ENCODE assay signal across 18 cellular contexts in the genomic region with DNA sequence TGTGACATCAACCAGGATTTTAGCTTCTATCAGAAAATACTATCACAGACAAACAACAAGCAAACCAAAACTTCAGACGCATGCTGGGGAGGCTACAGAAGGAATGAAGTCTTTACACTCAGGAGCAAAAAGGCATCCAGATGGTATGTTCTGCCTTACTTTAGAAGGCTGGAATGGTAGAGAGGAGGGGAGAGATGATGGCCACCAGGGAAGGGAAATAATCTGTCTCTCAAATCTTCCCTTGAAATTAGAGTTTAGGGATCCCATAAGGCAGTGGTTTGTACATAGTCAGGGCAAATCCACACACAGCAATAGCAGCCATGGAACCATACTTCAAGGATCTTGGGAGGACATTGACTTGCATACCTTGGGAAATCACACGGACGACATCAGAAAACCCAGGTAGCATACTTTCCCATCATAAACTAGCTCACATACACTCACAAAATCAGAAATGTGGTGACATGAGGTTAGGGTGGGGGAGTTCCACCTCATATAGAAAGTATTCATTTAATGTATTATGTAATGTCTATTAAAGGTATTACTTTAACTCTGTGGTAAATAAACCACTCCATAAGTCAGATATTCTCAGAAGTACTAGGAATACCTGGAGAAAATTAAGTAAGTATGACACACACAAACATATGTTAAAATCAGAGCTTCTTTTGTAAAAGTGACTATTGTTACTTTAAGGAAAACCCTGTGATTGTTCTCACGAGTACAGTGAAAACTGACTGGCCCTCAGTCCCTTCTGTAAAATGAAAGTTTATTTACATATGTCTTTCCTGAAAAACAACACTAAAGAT. TPM values are rescaled to one million over a fixed set of nuclear protein-coding genes. Genes with fewer than 3 reads are reported as not detected.
DNase-seq lines count a peak whose midpoint lies in the region; ATAC-seq and TF ChIP-seq lines count a peak whose summit lies in the region.
"Had no signal": no experiment of that assay in that cellular context is flagged by ENCODE, and none has a peak within 500 bp of the region (broad histone marks: within the 10 kb centered on the region; RNA-seq: fewer than 3 reads in every experiment).

No MANE protein-coding gene starts in this region.

- intact Hi-C loops in naive thymus-derived CD4-positive, alpha-beta T cell (cut with micrococcal nuclease), result loop anchor here (1.0 to 10.0 kb wide), 6 partner anchors 8 to 945 kb away; partner anchors contain the start of genes CD96 (in 1 of the 2) and ZBED2 (in 1 of the 2)
- intact Hi-C loops in mucosa of descending colon (cut with DNase I, micrococcal nuclease), result no loop called here

- H3K9me3 Mint-ChIP-seq in activated CD4-positive, alpha-beta T cell treated with anti-CD3 and anti-CD28 coated beads, Interleukin-2, amount 10 ng/mL, durations not matched to agents 7 days and 5 days, result peaks cover 7% of the 10 kb centered on the region
- peaks cover 0 to 10% (median 1%) of the 10 kb centered on the region in 11 donors for H3K9me3 Mint-ChIP-seq in naive thymus-derived CD4-positive, alpha-beta T cell

- H3K27me3 Mint-ChIP-seq in activated CD4-positive, alpha-beta T cell treated with anti-CD3 and anti-CD28 coated beads, Interleukin-2, amount 10 ng/mL, durations not matched to agents 7 days and 5 days, result no peaks in the 10 kb centered on the region
- no peaks in the 10 kb centered on the region for H3K27me3 Mint-ChIP-seq in naive thymus-derived CD4-positive, alpha-beta T cell

- DNase-seq in activated CD4-positive, alpha-beta T cell treated with anti-CD3 and anti-CD28 coated beads, Interleukin-2, amount 10 ng/mL, durations not matched to agents 7 days and 5 days, result no peak
- DNase-seq in activated CD4-positive, alpha-beta T cell treated with anti-CD3 and anti-CD28 coated beads, Interleukin-2, amount 50 U/mL, for 4 hours, result no peak
- DNase-seq in naive thymus-derived CD4-positive, alpha-beta T cell, result peak in 1 of 9 donors; percentile 30
- DNase-seq in mucosa of descending colon (no peak), C1 segment of cervical spinal cord (lab: John Stamatoyannopoulos, UW) (no peak)
- DNase-seq: ACHN; activated CD4-positive, alpha-beta T cell treated with anti-CD3 and anti-CD28 coated beads, Interleukin-2, amount 50 U/mL, for 1 hour; brain microvascular endothelial cell; EL; IMR-90; stimulated activated CD4-positive, alpha-beta T cell treated with anti-CD3 and anti-CD28 coated beads, Interleukin-2, amount 100 ng/mL, for 48 hours; trophoblast cell had no signal

- ATAC-seq in GM21381 (IDR thresholded peaks at IDR 0.05; ENCODE audit: unreplicated experiment) (peak; percentile 55), HG03378 (IDR thresholded peaks at IDR 0.05; ENCODE audit: unreplicated experiment) (peak; percentile 67), mucosa of descending colon (no peak), HG03139 (IDR thresholded peaks at IDR 0.05; ENCODE audit: unreplicated experiment) (no peak)
- ATAC-seq in naive thymus-derived CD4-positive, alpha-beta T cell, result peak; percentile 59
- ATAC-seq: GM23338, Right ventricle myocardium inferior had no signal

- H3K4me3 ChIP-seq in naive thymus-derived CD4-positive, alpha-beta T cell (ENCODE audit: low read length), result no peak overlapping the region
- no peak overlapping the region for H3K4me3 ChIP-seq in mucosa of descending colon
- H3K4me3 ChIP-seq: GM23338 had no signal

- POLR2A ChIA-PET in activated CD4-positive, alpha-beta T cell treated with anti-CD3 and anti-CD28 coated beads, Interleukin-2, amount 10 ng/mL, durations not matched to agents 7 days and 5 days (lab: Charles Lee), result no interaction called here
- POLR2A ChIA-PET in naive thymus-derived CD4-positive, alpha-beta T cell (lab: Charles Lee), result interaction anchor here (1.3 to 4.1 kb wide), 4 partner anchors 10 to 357 kb away, joined by 5 to 30 read pairs (median 6); partner anchors contain the start of genes BTLA and GCSAM

- H3K4me1 ChIP-seq in naive thymus-derived CD4-positive, alpha-beta T cell (ENCODE audit: control insufficient read depth in 2 of 2, insufficient read depth in 2 of 2, low read length in 2 of 2), result peaks cover 8 to 32% of the 10 kb centered on the region in 2 donors
- no peaks in the 10 kb centered on the region for H3K4me1 ChIP-seq in mucosa of descending colon (ENCODE audit: low read depth)

- no peaks in the 10 kb centered on the region for H3K36me3 ChIP-seq in naive thymus-derived CD4-positive, alpha-beta T cell (ENCODE audit: control insufficient read depth in 2 of 3, insufficient read depth in 3 of 3, low read length in 3 of 3)
- H3K36me3 ChIP-seq in mucosa of descending colon (ENCODE audit: low read depth), result no peaks in the 10 kb centered on the region
- H3K36me3 ChIP-seq: brain microvascular endothelial cell, neutrophil had no signal

- H3K27ac Mint-ChIP-seq in activated CD4-positive, alpha-beta T cell treated with anti-CD3 and anti-CD28 coated beads, Interleukin-2, amount 10 ng/mL, durations not matched to agents 7 days and 5 days, result peak overlapping the region; percentile 74
- peak overlapping the region; percentile 65 to 99 (median 90) for H3K27ac Mint-ChIP-seq in naive thymus-derived CD4-positive, alpha-beta T cell
- H3K27ac Mint-ChIP-seq: GM23338 had no signal

- H3K9me3 ChIP-seq in naive thymus-derived CD4-positive, alpha-beta T cell (ENCODE audit: control insufficient read depth in 2 of 3, low read length in 3 of 3), result no peaks in the 10 kb centered on the region
- H3K9me3 ChIP-seq in mucosa of descending colon, result no peaks in the 10 kb centered on the region
- H3K9me3 ChIP-seq: neutrophil had no signal

- H3K27me3 ChIP-seq in naive thymus-derived CD4-positive, alpha-beta T cell (ENCODE audit: control insufficient read depth in 2 of 2, insufficient read depth in 2 of 2, low read length in 2 of 2), result no peaks in the 10 kb centered on the region
- H3K27me3 ChIP-seq: brain microvascular endothelial cell, neutrophil had no signal

- H3K4me1 Mint-ChIP-seq in activated CD4-positive, alpha-beta T cell treated with anti-CD3 and anti-CD28 coated beads, Interleukin-2, amount 10 ng/mL, durations not matched to agents 7 days and 5 days, result peaks cover 69% of the 10 kb centered on the region
- peaks cover 31 to 94% (median 70%) of the 10 kb centered on the region in 7 donors for H3K4me1 Mint-ChIP-seq in naive thymus-derived CD4-positive, alpha-beta T cell
- H3K4me1 Mint-ChIP-seq: GM23338 had no signal

- H3K36me3 Mint-ChIP-seq in activated CD4-positive, alpha-beta T cell treated with anti-CD3 and anti-CD28 coated beads, Interleukin-2, amount 10 ng/mL, durations not matched to agents 7 days and 5 days (ENCODE audit: low read depth), result peaks cover 65% of the 10 kb centered on the region
- H3K36me3 Mint-ChIP-seq in naive thymus-derived CD4-positive, alpha-beta T cell, result peaks cover 4 to 43% (median 28%) of the 10 kb centered on the region in 5 donors

- no peak for TF ChIP-seq CTCF in mucosa of descending colon (IDR thresholded peaks at IDR 0.05)

- peak overlapping the region; percentile 36 for H3K4me3 Mint-ChIP-seq in activated CD4-positive, alpha-beta T cell treated with anti-CD3 and anti-CD28 coated beads, Interleukin-2, amount 10 ng/mL, durations not matched to agents 7 days and 5 days
- peak overlapping the region; percentile 22 to 96 (median 70) for H3K4me3 Mint-ChIP-seq in naive thymus-derived CD4-positive, alpha-beta T cell
- H3K4me3 Mint-ChIP-seq: GM23338 had no signal

- H3K27ac ChIP-seq in naive thymus-derived CD4-positive, alpha-beta T cell (ENCODE audit: low read depth, low read length), result peak overlapping the region; percentile 10
- H3K27ac ChIP-seq: brain microvascular endothelial cell, neutrophil had no signal

- CTCF ChIA-PET in activated CD4-positive, alpha-beta T cell treated with anti-CD3 and anti-CD28 coated beads, Interleukin-2, amount 10 ng/mL, durations not matched to agents 7 days and 5 days (lab: Charles Lee), result interaction anchor here (0.8 to 2.0 kb wide), 3 partner anchors 9 to 16 kb away, joined by 3 to 5 read pairs (median 3); partner anchors contain the start of gene BTLA
- CTCF ChIA-PET in naive thymus-derived CD4-positive, alpha-beta T cell (lab: Charles Lee), result interaction anchor here (0.6 to 0.7 kb wide), 2 partner anchors 8 to 46 kb away, joined by 3 read pairs; no protein-coding TSS in a partner anchor

RNA-seq across cellular contexts. Expression of gene BTLA, which starts 9.4 kb away (rescaled TPM):
- 10 to 100 TPM; 43.1 to 47.5 TPM for total RNA-seq in activated CD4-positive, alpha-beta T cell treated with anti-CD3 and anti-CD28 coated beads, Interleukin-2, amount 10 ng/mL, durations not matched to agents 7 days and 5 days
- 10 to 100 TPM; 15.6 to 29.5 (median 26.1) TPM for total RNA-seq in naive thymus-derived CD4-positive, alpha-beta T cell
- 10 to 100 TPM; 13.3 to 18.5 TPM for polyA plus RNA-seq in naive thymus-derived CD4-positive, alpha-beta T cell
- 1 to 10 TPM in 2 of 3 donors, under 1 TPM in 1; 0.51 to 1.4 (median 1.4) TPM for total RNA-seq in mucosa of descending colon
- total RNA-seq: GM23338, IMR-90 had no signal
- polyA plus RNA-seq: IMR-90 had no signal

Comparison
In these comparisons a context has a peak if more than half of its experiments do, and no peak if none do; other contexts are left out.
1. ATAC-seq: peak in GM21381 (single experiment), HG03378 (single experiment) and naive thymus-derived CD4-positive, alpha-beta T cell (single experiment); none in mucosa of descending colon (single experiment) and HG03139 (single experiment).
2. RNA of gene BTLA, which starts 9.4 kb away (total RNA-seq): 43.1 to 47.5 TPM in activated CD4-positive, alpha-beta T cell treated with anti-CD3 and anti-CD28 coated beads, Interleukin-2, amount 10 ng/mL, durations not matched to agents 7 days and 5 days and 15.6 to 29.5 TPM in naive thymus-derived CD4-positive, alpha-beta T cell; 0.51 to 1.4 TPM in mucosa of descending colon; every median in the first group is over 4 times any median in the second.
3. intact Hi-C loops: an anchor here in naive thymus-derived CD4-positive, alpha-beta T cell (1.0 to 10.0 kb wide); none called in mucosa of descending colon.